ENCODE assay signal across 20 cellular contexts in genomic region chr2:66145490-66145889, GRCh38.
"Had no signal": no experiment of that assay in that cellular context is flagged by ENCODE, and none has a peak within 500 bp of the region (broad histone marks: within the 10 kb centered on the region; RNA-seq: fewer than 3 reads in every experiment).

No MANE protein-coding gene starts in this region.

- ATAC-seq: left cardiac atrium; left lung; lower lobe of right lung; naive thymus-derived CD8-positive, alpha-beta T cell; right lobe of liver had no signal

- H3K27me3 Mint-ChIP-seq: naive thymus-derived CD8-positive, alpha-beta T cell; progenitor cell of endocrine pancreas; stimulated activated naive CD8-positive, alpha-beta T cell treated with anti-CD3 and anti-CD28 coated beads, Interleukin-15, Interleukin-2, amounts not matched to agents 100 ng/mL and 50 ng/mL, for 24 hours had no signal

- DNase-seq: hippocampal formation; kidney glomerular epithelial cell; left cardiac atrium; left lung; lower lobe of right lung; mammary epithelial cell; mesenchymal stem cell; naive thymus-derived CD8-positive, alpha-beta T cell; ovary; right lobe of liver; stimulated activated CD4-positive, alpha-beta T cell treated with anti-CD3 and anti-CD28 coated beads, Interleukin-1b, Interleukin-23, amount 100 ng/mL, for 48 hours; stimulated activated CD4-positive, alpha-beta T cell treated with anti-CD3 and anti-CD28 coated beads, Interleukin-2, amount 100 ng/mL, for 48 hours; stimulated activated naive CD4-positive, alpha-beta T cell; tibial artery; trophoblast cell; uterus had no signal

- H3K4me1 Mint-ChIP-seq: naive thymus-derived CD8-positive, alpha-beta T cell; nephron had no signal

- H3K4me3 Mint-ChIP-seq: naive thymus-derived CD8-positive, alpha-beta T cell; nephron; neural progenitor cell; stimulated activated naive CD8-positive, alpha-beta T cell treated with anti-CD3 and anti-CD28 coated beads, Interleukin-15, Interleukin-2, amounts not matched to agents 100 ng/mL and 50 ng/mL, for 24 hours had no signal

- H3K27ac Mint-ChIP-seq: naive thymus-derived CD8-positive, alpha-beta T cell; nephron; neural progenitor cell; progenitor cell of endocrine pancreas; stimulated activated naive CD8-positive, alpha-beta T cell treated with anti-CD3 and anti-CD28 coated beads, Interleukin-15, Interleukin-2, amounts not matched to agents 100 ng/mL and 50 ng/mL, for 24 hours had no signal
